In genomic region chr3:162398554-162398953, GRCh38 we compare ENCODE assay signal across 27 cellular contexts.
"Had no signal": no experiment of that assay in that cellular context is flagged by ENCODE, and none has a peak within 500 bp of the region (broad histone marks: within the 10 kb centered on the region; RNA-seq: fewer than 3 reads in every experiment).

No MANE protein-coding gene starts in this region.

- H3K79me2 ChIP-seq: hepatocyte had no signal

- H3K4me2 ChIP-seq: hepatocyte had no signal

- H3K4me3 ChIP-seq: dorsolateral prefrontal cortex, gastrocnemius medialis, hepatocyte, ovary, stomach, testis, tibial artery had no signal

- H3K36me3 ChIP-seq: gastrocnemius medialis, ovary, stomach, tibial artery had no signal

- H3K4me3 Mint-ChIP-seq: endodermal cell; naive thymus-derived CD4-positive, alpha-beta T cell; nephron; stimulated activated effector memory CD8-positive, alpha-beta T cell treated with anti-CD3 and anti-CD28 coated beads, Interleukin-12 subunit alpha, Interleukin-12 subunit beta, amount 100 ng/mL, for 72 hours; type B pancreatic cell had no signal

- DNase-seq: central memory CD4-positive, alpha-beta T cell; effector CD4-positive, alpha-beta T cell; endodermal cell; foreskin fibroblast; gastrocnemius medialis; head of caudate nucleus; kidney glomerular epithelial cell; mesenchymal stem cell; midbrain; naive thymus-derived CD4-positive, alpha-beta T cell; occipital lobe; ovary; retina; stimulated activated CD4-positive, alpha-beta T cell treated with anti-CD3 and anti-CD28 coated beads, Interleukin-2, amount 100 ng/mL, for 24 hours; stimulated activated CD4-positive, alpha-beta T cell treated with anti-CD3 and anti-CD28 coated beads, Interleukin-4, amount 100 ng/mL, for 24 hours; stimulated activated naive CD4-positive, alpha-beta T cell treated with Interleukin-2 at 50 U/mL for 16 hours; stomach; testis; tibial artery had no signal

- H3K27ac ChIP-seq: dorsolateral prefrontal cortex, epithelial cell of prostate, gastrocnemius medialis, hepatocyte, ovary, stomach, testis, tibial artery had no signal

- H3K9me3 ChIP-seq: gastrocnemius medialis, ovary, testis had no signal

- ATAC-seq: esophagus mucosa; gastrocnemius medialis; naive thymus-derived CD4-positive, alpha-beta T cell; sciatic nerve; stimulated activated effector memory CD8-positive, alpha-beta T cell treated with anti-CD3 and anti-CD28 coated beads, Interleukin-12 subunit alpha, Interleukin-12 subunit beta, amount 100 ng/mL, for 72 hours had no signal

- H3K4me1 ChIP-seq: gastrocnemius medialis, stomach, testis, tibial artery had no signal

- H3K36me3 Mint-ChIP-seq: naive thymus-derived CD4-positive, alpha-beta T cell; stimulated activated effector memory CD8-positive, alpha-beta T cell treated with anti-CD3 and anti-CD28 coated beads, Interleukin-12 subunit alpha, Interleukin-12 subunit beta, amount 100 ng/mL, for 72 hours; type B pancreatic cell had no signal

- H3K27me3 Mint-ChIP-seq: naive thymus-derived CD4-positive, alpha-beta T cell; type B pancreatic cell had no signal

- H3K4me1 Mint-ChIP-seq: endodermal cell; naive thymus-derived CD4-positive, alpha-beta T cell; nephron; stimulated activated effector memory CD8-positive, alpha-beta T cell treated with anti-CD3 and anti-CD28 coated beads, Interleukin-12 subunit alpha, Interleukin-12 subunit beta, amount 100 ng/mL, for 72 hours had no signal

- H2AFZ ChIP-seq: hepatocyte had no signal

- H3K9me3 Mint-ChIP-seq: type B pancreatic cell had no signal

- H3K27me3 ChIP-seq: dorsolateral prefrontal cortex, gastrocnemius medialis, hepatocyte, ovary, stomach, testis, tibial artery had no signal

- H3K27ac Mint-ChIP-seq: endodermal cell; naive thymus-derived CD4-positive, alpha-beta T cell; nephron; stimulated activated effector memory CD8-positive, alpha-beta T cell treated with anti-CD3 and anti-CD28 coated beads, Interleukin-12 subunit alpha, Interleukin-12 subunit beta, amount 100 ng/mL, for 72 hours; type B pancreatic cell had no signal
